8 cellular contexts compared by ENCODE assay signal in genomic region chr20:25318471-25319240, GRCh38.
A peak's percentile ranks its signal among the peaks of the same experiment; 100 is the strongest.
DNase-seq lines count a peak whose midpoint lies in the region; ATAC-seq and TF ChIP-seq lines count a peak whose summit lies in the region.

No MANE protein-coding gene starts in this region.

- peak; percentile 88 for DNase-seq in GM10248 (ENCODE audit: extremely low spot score)
- peak in 2 of 5 donors; percentile 17 to 60 for DNase-seq in heart left ventricle
- no peak for DNase-seq in activated CD4-positive, alpha-beta T cell treated with anti-CD3 and anti-CD28 coated beads for 1 hour
- no peak for DNase-seq in NCI-H1694 (lab: John Stamatoyannopoulos, UW)
- DNase-seq in NK-92 treated with Interleukin-12 subunit alpha and Interleukin-12 subunit beta, amount 100 ng/mL, for 24 hours (lab: John Stamatoyannopoulos, UW), result no peak
- DNase-seq in activated gamma-delta T cell treated with Interleukin-2 at 50 U/mL for 16 hours, result no peak

- peaks cover 0 to 51% (median 12%) of the 10 kb centered on the region in 12 donors for H3K4me1 ChIP-seq in heart left ventricle

- H3K36me3 ChIP-seq in heart left ventricle, result peaks cover 0 to 31% (median 20%) of the 10 kb centered on the region in 9 donors

- H3K27me3 ChIP-seq in heart left ventricle, result no peaks in the 10 kb centered on the region

- ATAC-seq in GM19468 (IDR thresholded peaks at IDR 0.05; ENCODE audit: extremely low read depth, unreplicated experiment) (peak; percentile 94), HG03457 (IDR thresholded peaks at IDR 0.05; ENCODE audit: unreplicated experiment) (peak; percentile 76), heart left ventricle (peak in 3 of 4 donors; percentile 18 to 46 (median 26))

- CTCF ChIA-PET in GM10248 (lab: Yijun Ruan, JAX), result interaction anchor here (1.2 to 3.5 kb wide), 5 partner anchors 9 to 80 kb away, joined by 3 to 18 read pairs (median 7); no protein-coding TSS in a partner anchor

- H3K27ac ChIP-seq in heart left ventricle, result peak overlapping the region in 1 of 12 donors; percentile 84

- no peak for TF ChIP-seq POLR2A in heart left ventricle (IDR thresholded peaks at IDR 0.05)

- 76 to 83% (median 78%) methylated on average over 16 of the region's 16 CpGs for WGBS in heart left ventricle, 4 donors

- TF ChIP-seq CTCF in GM10248 (IDR thresholded peaks at IDR 0.05; ENCODE audit: control extremely low read depth, extremely low read depth, low read depth, missing control alignments) (no peak), heart left ventricle (IDR thresholded peaks at IDR 0.05) (no peak)

- POLR2A ChIA-PET in GM10248 (lab: Yijun Ruan, JAX), result interaction anchor here (0.7 to 1.1 kb wide), 3 partner anchors 15 to 105 kb away, joined by 3 to 7 read pairs (median 3); no protein-coding TSS in a partner anchor

- no peak overlapping the region for H3K4me3 ChIP-seq in heart left ventricle

- H3K9me3 ChIP-seq in heart left ventricle, result no peaks in the 10 kb centered on the region

- intact Hi-C loops in heart left ventricle (cut with DNase I), result loop anchor here in 1 of 10 donors (10.0 kb wide), 1 partner anchor 76 kb away; the partner anchor contains the start of gene ABHD12

Comparison
In these comparisons a context has a peak if more than half of its experiments do, and no peak if none do; other contexts are left out.
1. ATAC-seq: peak in every context shown above with its lines; median percentile 94 in GM19468; 76 in HG03457; 26 in heart left ventricle.